In the genomic region with DNA sequence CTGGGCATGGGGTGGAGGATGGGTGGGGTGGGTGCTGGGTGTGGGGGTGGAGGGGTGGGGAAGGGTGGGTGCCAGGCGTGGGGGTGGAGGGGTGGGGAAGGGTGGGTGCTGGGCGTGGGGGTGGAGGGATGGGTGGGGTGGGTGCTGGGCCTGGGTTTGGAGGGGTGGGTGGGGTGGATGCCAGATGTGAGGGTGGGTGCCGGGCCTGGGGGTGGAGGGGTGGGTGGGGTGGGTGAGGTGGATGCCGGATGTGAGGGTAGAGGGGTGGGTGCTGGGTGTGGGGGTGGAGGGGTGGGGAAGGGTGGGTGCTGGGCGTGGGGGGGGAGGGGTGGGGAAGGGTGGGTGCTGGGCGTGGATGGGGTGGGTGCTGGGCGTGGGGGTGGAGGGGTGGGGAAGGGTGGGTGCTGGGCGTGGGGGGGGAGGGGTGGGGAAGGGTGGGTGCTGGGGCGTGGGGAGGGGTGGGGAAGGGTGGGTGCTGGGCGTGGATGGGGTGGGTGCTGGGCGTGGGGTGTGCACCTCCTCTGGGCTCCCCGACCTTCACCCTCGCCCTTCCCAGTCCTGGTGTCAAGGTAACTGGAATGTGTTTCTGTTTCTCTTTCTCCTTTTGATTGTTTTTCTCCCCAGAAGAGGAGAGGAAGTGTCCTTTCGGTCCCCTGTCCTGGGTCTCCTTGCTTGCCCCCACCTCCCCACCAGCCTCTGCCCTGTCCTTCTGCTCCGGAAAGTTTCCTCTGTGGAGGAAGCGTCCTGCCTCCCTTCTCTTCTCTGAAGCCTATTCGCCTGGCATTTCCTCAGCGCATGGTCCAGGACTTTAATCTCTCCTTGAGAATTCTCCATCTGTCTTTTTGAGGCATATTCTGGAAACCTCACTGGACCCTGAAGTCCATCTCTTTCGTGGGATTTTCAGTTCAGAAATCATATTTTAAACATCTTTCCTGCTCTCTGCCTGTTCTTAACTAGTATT, we compare ENCODE assay signal across 16 cellular contexts. TPM values are rescaled to one million over a fixed set of nuclear protein-coding genes. Genes with fewer than 3 reads are reported as not detected.
A peak's percentile ranks its signal among the peaks of the same experiment; 100 is the strongest.
DNase-seq lines count a peak whose midpoint lies in the region; ATAC-seq and TF ChIP-seq lines count a peak whose summit lies in the region.
"Had no signal": no experiment of that assay in that cellular context is flagged by ENCODE, and none has a peak within 500 bp of the region (broad histone marks: within the 10 kb centered on the region; RNA-seq: fewer than 3 reads in every experiment).

No MANE protein-coding gene starts in this region.

- H3K4me3 Mint-ChIP-seq in MCF 10A (ENCODE audit: unreplicated experiment) (no peak overlapping the region), T-helper 17 cell (peak overlapping the region; percentile 87), endothelial cell (ENCODE audit: unreplicated experiment) (no peak overlapping the region)
- H3K4me3 Mint-ChIP-seq: endodermal cell had no signal

- H3K27me3 ChIP-seq in breast epithelium (no peaks in the 10 kb centered on the region), upper lobe of right lung (no peaks in the 10 kb centered on the region)

- H3K27ac ChIP-seq in breast epithelium (no peak overlapping the region), upper lobe of right lung (no peak overlapping the region)

- peaks cover 10% of the 10 kb centered on the region for H3K4me1 Mint-ChIP-seq in MCF 10A (ENCODE audit: insufficient read depth, unreplicated experiment)
- H3K4me1 Mint-ChIP-seq in T-helper 17 cell = peaks cover 47% of the 10 kb centered on the region
- peaks cover 5% of the 10 kb centered on the region for H3K4me1 Mint-ChIP-seq in endothelial cell (ENCODE audit: unreplicated experiment)
- H3K4me1 Mint-ChIP-seq: endodermal cell had no signal

- H3K9me3 Mint-ChIP-seq in MCF 10A (ENCODE audit: unreplicated experiment) (peaks cover 10% of the 10 kb centered on the region), endothelial cell (ENCODE audit: unreplicated experiment) (no peaks in the 10 kb centered on the region)
- H3K9me3 Mint-ChIP-seq: endodermal cell had no signal

- DNase-seq in MCF 10A (ENCODE audit: unreplicated experiment) (no peak), breast epithelium (ENCODE audit: low spot score in 2 of 2) (no peak), T-helper 17 cell (no peak), endothelial cell (ENCODE audit: low spot score) (no peak), upper lobe of right lung (peak; percentile 16), NCI-H446 (lab: John Stamatoyannopoulos, UW) (no peak)
- DNase-seq: endodermal cell; NCI-H1436 treated with DMSO at 0.1 percent for 48 hours; NCI-H510A treated with DMSO at 0.1 percent for 48 hours; retina; stimulated activated CD4-positive, alpha-beta T cell treated with anti-CD3 and anti-CD28 coated beads, Interleukin-1b, Interleukin-23, amount 100 ng/mL, for 48 hours; T-helper 9 cell had no signal

- BruUV-seq in MCF 10A (replicated peaks; lab: Mats Ljungman, UMichigan) = no TSS peak

- intact Hi-C loops in MCF 10A (cut with micrococcal nuclease) = loop anchor here (10.0 kb wide), 1 partner anchor 201 kb away; no protein-coding TSS in a partner anchor
- intact Hi-C loops in breast epithelium (cut with DNase I; ENCODE audit: low total_unique reads) = no loop called here
- intact Hi-C loops in upper lobe of right lung (cut with DNase I) = no loop called here

- H3K4me1 ChIP-seq in breast epithelium (peaks cover 0 to 4% of the 10 kb centered on the region in 2 donors), upper lobe of right lung (peaks cover 8% of the 10 kb centered on the region)

- TF ChIP-seq CTCF in MCF 10A (IDR thresholded peaks at IDR 0.05; ENCODE audit: unreplicated experiment) (no peak), breast epithelium (IDR thresholded peaks at IDR 0.05) (no peak), endothelial cell (IDR thresholded peaks at IDR 0.05; ENCODE audit: unreplicated experiment) (no peak), upper lobe of right lung (IDR thresholded peaks at IDR 0.05) (no peak)

- POLR2A ChIA-PET in MCF 10A (lab: Yijun Ruan, JAX) = no interaction called here

- peaks cover 17% of the 10 kb centered on the region for H3K27me3 Mint-ChIP-seq in MCF 10A (ENCODE audit: insufficient read depth, unreplicated experiment)
- H3K27me3 Mint-ChIP-seq in T-helper 17 cell = no peaks in the 10 kb centered on the region
- H3K27me3 Mint-ChIP-seq in endothelial cell (ENCODE audit: unreplicated experiment) = peaks cover 9% of the 10 kb centered on the region

- no peak overlapping the region for H3K4me3 ChIP-seq in breast epithelium
- no peak overlapping the region for H3K4me3 ChIP-seq in upper lobe of right lung

- H3K36me3 ChIP-seq in breast epithelium (no peaks in the 10 kb centered on the region), upper lobe of right lung (no peaks in the 10 kb centered on the region)

- H3K27ac Mint-ChIP-seq in MCF 10A (ENCODE audit: low read depth, unreplicated experiment) (peak overlapping the region; percentile 11), T-helper 17 cell (peak overlapping the region; percentile 91), endothelial cell (ENCODE audit: unreplicated experiment) (peak overlapping the region; percentile 8)
- H3K27ac Mint-ChIP-seq: endodermal cell had no signal

- CTCF ChIA-PET in MCF 10A (lab: Yijun Ruan, JAX) = interaction anchor here (0.6 kb wide), 1 partner anchor 51 kb away, joined by 3 read pairs; no protein-coding TSS in a partner anchor

- no peak for TF ChIP-seq POLR2A in breast epithelium (IDR thresholded peaks at IDR 0.05)

- no peaks in the 10 kb centered on the region for H3K9me3 ChIP-seq in breast epithelium
- H3K9me3 ChIP-seq in T-helper 17 cell (ENCODE audit: control insufficient read depth, low read length, poor library complexity, severe bottlenecking) = no peaks in the 10 kb centered on the region
- no peaks in the 10 kb centered on the region for H3K9me3 ChIP-seq in upper lobe of right lung

- H3K36me3 Mint-ChIP-seq in MCF 10A (ENCODE audit: insufficient read depth, unreplicated experiment) = no peaks in the 10 kb centered on the region
- H3K36me3 Mint-ChIP-seq in T-helper 17 cell (ENCODE audit: low read depth) = no peaks in the 10 kb centered on the region
- H3K36me3 Mint-ChIP-seq in endothelial cell (ENCODE audit: low read depth, unreplicated experiment) = no peaks in the 10 kb centered on the region

- ATAC-seq in T-helper 17 cell (peak; percentile 20), upper lobe of right lung (no peak), HG02870 (IDR thresholded peaks at IDR 0.05; ENCODE audit: unreplicated experiment) (no peak), GM18517 (IDR thresholded peaks at IDR 0.05; ENCODE audit: unreplicated experiment) (no peak)

RNA-seq across cellular contexts. Expression of a gene that starts 22.9 kb away (rescaled TPM):
- not detected in 2 replicates for total RNA-seq in MCF 10A (2022)
- total RNA-seq in breast epithelium = not detected
- not detected for total RNA-seq in T-helper 17 cell
- not detected for total RNA-seq in endothelial cell (ENCODE audit: unreplicated experiment)
- total RNA-seq in upper lobe of right lung = not detected
- total RNA-seq: endodermal cell, frontal cortex, RPMI7951 had no signal

RNA-seq across cellular contexts. Expression of a gene that starts 23.8 kb away (rescaled TPM):
- total RNA-seq in MCF 10A (2022) (9.1 and 12.1 TPM in 2 replicates), breast epithelium (10 to 100 TPM; 14.2 to 54.9 (median 31.5) TPM), T-helper 17 cell (100 to 1,000 TPM; 204 to 215 TPM), endothelial cell (ENCODE audit: unreplicated experiment) (34.0 TPM), upper lobe of right lung (17.3 TPM)

Comparison
In these comparisons a context has a peak if more than half of its experiments do, and no peak if none do; other contexts are left out.
1. H3K27ac Mint-ChIP-seq: peak in every context shown above with its lines; median percentile 91 in T-helper 17 cell; 11 in MCF 10A; 8 in endothelial cell.